In genomic region chr10:109902992-109903947, GRCh38 we compare ENCODE assay signal across 8 cellular contexts. TPM values are rescaled to one million over a fixed set of nuclear protein-coding genes. Genes with fewer than 3 reads are reported as not detected.
DNase-seq lines count a peak whose midpoint lies in the region; ATAC-seq and TF ChIP-seq lines count a peak whose summit lies in the region.

No MANE protein-coding gene starts in this region.

- no peak for TF ChIP-seq POLR2A in sigmoid colon (IDR thresholded peaks at IDR 0.05)

- peaks cover 9 to 18% of the 10 kb centered on the region in 2 donors for H3K36me3 Mint-ChIP-seq in activated T-cell treated with anti-CD3 and anti-CD28 coated beads, Interleukin-2, amount 50 U/mL, for 72 hours (ENCODE audit: insufficient read depth in 2 of 2)

- TF ChIP-seq EP300 in sigmoid colon (IDR thresholded peaks at IDR 0.05) = no peak

- peaks cover 35% of the 10 kb centered on the region for H3K4me1 Mint-ChIP-seq in activated T-cell treated with anti-CD3 and anti-CD28 coated beads, Interleukin-2, amount 50 U/mL, for 72 hours (ENCODE audit: low read depth)

- H3K4me3 Mint-ChIP-seq in activated T-cell treated with anti-CD3 and anti-CD28 coated beads, Interleukin-2, amount 50 U/mL, for 72 hours = peak overlapping the region; percentile 53 to 83

- H3K27me3 Mint-ChIP-seq in activated T-cell treated with anti-CD3 and anti-CD28 coated beads, Interleukin-2, amount 50 U/mL, for 72 hours (ENCODE audit: low read depth) = no peaks in the 10 kb centered on the region

- no peak overlapping the region for H3K4me3 ChIP-seq in sigmoid colon

- TF ChIP-seq CTCF in sigmoid colon (IDR thresholded peaks at IDR 0.05) = no peak

- no peaks in the 10 kb centered on the region for H3K27me3 ChIP-seq in sigmoid colon

- H3K27ac ChIP-seq in sigmoid colon = peak overlapping the region; percentile 26 to 61 (median 44)

- peaks cover 0 to 32% (median 10%) of the 10 kb centered on the region in 4 donors for H3K36me3 ChIP-seq in sigmoid colon

- peak overlapping the region; percentile 93 for H3K27ac Mint-ChIP-seq in activated T-cell treated with anti-CD3 and anti-CD28 coated beads, Interleukin-2, amount 50 U/mL, for 72 hours

- DNase-seq in activated T-cell treated with anti-CD3 and anti-CD28 coated beads, Interleukin-2, amount 50 U/mL, for 72 hours = peak in 1 of 2 donors; percentile 25
- no peak for DNase-seq in activated T-cell treated with anti-CD3 and anti-CD28 coated beads for 4 hours
- peak; percentile 66 for DNase-seq in HT1080 (ENCODE audit: low read depth)
- peak; percentile 94 for DNase-seq in cerebellar cortex (ENCODE audit: low spot score)
- no peak for DNase-seq in sigmoid colon
- no peak for DNase-seq in NCI-H2196 (lab: John Stamatoyannopoulos, UW; ENCODE audit: unreplicated experiment)
- no peak for DNase-seq in stimulated activated CD4-positive, alpha-beta T cell treated with anti-CD3 and anti-CD28 coated beads, Interleukin-4, amount 100 ng/mL, for 4 hours
- DNase-seq in sciatic nerve (ENCODE audit: low spot score) = no peak

- ATAC-seq in activated T-cell treated with anti-CD3 and anti-CD28 coated beads, Interleukin-2, amount 50 U/mL, for 72 hours (replicated peaks in 1 of 2) = peak; percentile 37 to 81
- no peak for ATAC-seq in sciatic nerve

- H3K9me3 ChIP-seq in sigmoid colon = no peaks in the 10 kb centered on the region

- 69% methylated on average over 7 of the region's 7 CpGs for WGBS in sigmoid colon, 2 donors

- H3K4me1 ChIP-seq in sigmoid colon = peaks cover 0 to 33% (median 21%) of the 10 kb centered on the region in 4 donors

- intact Hi-C loops in sigmoid colon (cut with DNase I) = no loop called here
- intact Hi-C loops in sciatic nerve (cut with DNase I) = no loop called here

- H3K9me3 Mint-ChIP-seq in activated T-cell treated with anti-CD3 and anti-CD28 coated beads, Interleukin-2, amount 50 U/mL, for 72 hours = no peaks in the 10 kb centered on the region

RNA-seq across cellular contexts. Expression of gene XPNPEP1, which starts 20.0 kb away (rescaled TPM):
- 10 to 100 TPM; 53.0 to 75.2 TPM for total RNA-seq in activated T-cell treated with anti-CD3 and anti-CD28 coated beads, Interleukin-2, amount 50 U/mL, for 72 hours
- 81.3 and 88.8 TPM in 2 replicates for total RNA-seq in HT1080 (2014; rRNA removed; shearing (Covaris generic))
- polyA plus RNA-seq in HT1080 (2015; cell fraction: cytosol; rRNA removed) = 72.6 and 79.4 TPM in 2 replicates
- polyA plus RNA-seq in HT1080 (2015; cell fraction: nucleus; rRNA removed) = 118 and 122 TPM in 2 replicates
- total RNA-seq in sigmoid colon (10 to 100 TPM; 53.5 to 59.1 (median 56.5) TPM), sciatic nerve (60.6 TPM)
- 10 to 100 TPM; 37.5 to 55.6 (median 42.6) TPM for polyA plus RNA-seq in sigmoid colon

Comparison
In these comparisons a context has a peak if more than half of its experiments do, and no peak if none do; other contexts are left out.
1. DNase-seq: peak in HT1080 (single experiment) and cerebellar cortex (single experiment); none in activated T-cell treated with anti-CD3 and anti-CD28 coated beads for 4 hours (single experiment), sigmoid colon (single experiment), NCI-H2196 (single experiment), stimulated activated CD4-positive, alpha-beta T cell treated with anti-CD3 and anti-CD28 coated beads, Interleukin-4, amount 100 ng/mL, for 4 hours (0 of 2) and sciatic nerve (single experiment).